ENCODE assay signal across 27 cellular contexts in genomic region chr1:20578721-20579380, GRCh38. TPM values are rescaled to one million over a fixed set of nuclear protein-coding genes. Genes with fewer than 3 reads are reported as not detected.
DNase-seq lines count a peak whose midpoint lies in the region; ATAC-seq, FAIRE-seq and TF ChIP-seq lines count a peak whose summit lies in the region.
"Had no signal": no experiment of that assay in that cellular context is flagged by ENCODE, and none has a peak within 500 bp of the region (broad histone marks: within the 10 kb centered on the region; RNA-seq: fewer than 3 reads in every experiment).

No MANE protein-coding gene starts in this region.

- CTCF ChIA-PET in PC-9 (lab: Charles Lee) = no interaction called here

- no peaks in the 10 kb centered on the region for H4K20me1 ChIP-seq in PC-9 (ENCODE audit: insufficient read depth)
- no peaks in the 10 kb centered on the region for H4K20me1 ChIP-seq in osteoblast (ENCODE audit: insufficient read depth, low read length)

- ATAC-seq in heart left ventricle = no peak
- ATAC-seq: left colon; stimulated activated naive B cell treated with anti-CD40 and anti-IgM and Interleukin-4, amounts not matched to agents 10 μg/mL and 1 μg/mL and 100 μg/mL, for 72 hours had no signal

- H3F3A ChIP-seq in PC-9 (ENCODE audit: insufficient read depth, low read depth) = peaks cover 31% of the 10 kb centered on the region; the same call in 1 of the 2 replicates

- intact Hi-C loops in PC-9 (cut with micrococcal nuclease; ENCODE audit: unreplicated experiment) = loop anchor here (5.0 kb wide), 2 partner anchors 33 to 53 kb away; partner anchors contain the start of gene PINK1
- intact Hi-C loops in heart left ventricle (cut with DNase I) = loop anchor here in 5 of 10 donors (5.0 to 10.0 kb wide), 3 partner anchors 53 to 63 kb away; partner anchors contain the start of gene PINK1 (in 3 of the 5)

- 71 to 75% (median 73%) methylated on average over 13 of the region's 13 CpGs for WGBS in heart left ventricle, 4 donors

- POLR2A ChIA-PET in PC-9 (lab: Charles Lee; ENCODE audit: unreplicated experiment) = no interaction called here

- FAIRE-seq in H54 (lab: Jason Lieb, UNC) = peak; percentile 91
- FAIRE-seq: bronchial epithelial cell, colon, D721Med, GM12891, HTR-8/SVneo had no signal

- peaks cover 3% of the 10 kb centered on the region for H3K27me3 Mint-ChIP-seq in T-helper 2 cell treated with Interferon-gamma antibody and Interleukin-4, amounts not matched to agents 5 μg/mL and 100 μg/mL, for 36 hours (ENCODE audit: low read depth)

- no peaks in the 10 kb centered on the region for H3K27me3 ChIP-seq in PC-9 (ENCODE audit: insufficient read depth, low read depth)
- peaks cover 3% of the 10 kb centered on the region for H3K27me3 ChIP-seq in osteoblast (ENCODE audit: insufficient read depth, low read length)
- no peaks in the 10 kb centered on the region for H3K27me3 ChIP-seq in heart left ventricle
- H3K27me3 ChIP-seq: hepatocyte had no signal

- no peaks in the 10 kb centered on the region for H3K9me3 ChIP-seq in PC-9 (ENCODE audit: insufficient read depth, low read depth)
- H3K9me3 ChIP-seq in osteoblast (ENCODE audit: low read depth, low read length) = no peaks in the 10 kb centered on the region
- H3K9me3 ChIP-seq in heart left ventricle = peaks cover 0 to 5% (median 0%) of the 10 kb centered on the region in 12 donors
- H3K9me3 ChIP-seq: prostate gland, sigmoid colon, suprapubic skin had no signal

- no peak for DNase-seq in H54 (ENCODE audit: insufficient read length, low spot score)
- no peak for DNase-seq in PC-9
- peak; percentile 21 for DNase-seq in epithelial cell of esophagus (ENCODE audit: low read depth)
- peak; percentile 93 for DNase-seq in osteoblast (ENCODE audit: insufficient read length, low spot score, missing footprints)
- no peak for DNase-seq in T-helper 2 cell treated with Interferon-gamma antibody and Interleukin-4, amounts not matched to agents 5 μg/mL and 100 μg/mL, for 36 hours (ENCODE audit: low spot score)
- no peak for DNase-seq in NCI-H187 treated with DMSO at 0.1 percent for 48 hours (lab: John Stamatoyannopoulos, UW)
- DNase-seq in heart left ventricle = no peak
- DNase-seq: activated CD4-positive, alpha-beta T cell treated with anti-CD3 and anti-CD28 coated beads, Interleukin-2, amount 50 U/mL, for 1 hour; activated naive CD4-positive, alpha-beta T cell treated with anti-CD3 and anti-CD28 coated beads for 36 hours; amniotic stem cell; effector CD4-positive, alpha-beta T cell; foreskin melanocyte; left colon; NCI-H1694; Right ventricle myocardium superior; sigmoid colon; stimulated activated naive B cell treated with anti-CD40 and anti-IgM and Interleukin-4, amounts not matched to agents 10 μg/mL and 1 μg/mL and 100 μg/mL, for 72 hours; T-helper 9 cell had no signal

- TF ChIP-seq POLR2A in H54 (IDR thresholded peaks at IDR 0.05; ENCODE audit: low read depth, low read length) = no peak
- no peak for TF ChIP-seq POLR2A in heart left ventricle (IDR thresholded peaks at IDR 0.05)

- H3K9me2 ChIP-seq in PC-9 (ENCODE audit: insufficient read depth) = no peaks in the 10 kb centered on the region

- no peak for TF ChIP-seq CTCF in PC-9 (conservative IDR thresholded peaks at IDR 0.05)
- no peak for TF ChIP-seq CTCF in epithelial cell of esophagus (IDR thresholded peaks at IDR 0.05; ENCODE audit: insufficient read depth, low read depth, low read length, missing control alignments)
- no peak for TF ChIP-seq CTCF in osteoblast (IDR thresholded peaks at IDR 0.05; ENCODE audit: extremely low read depth, low read depth, low read length)
- no peak for TF ChIP-seq CTCF in heart left ventricle (IDR thresholded peaks at IDR 0.05)

- H3K4me1 Mint-ChIP-seq in T-helper 2 cell treated with Interferon-gamma antibody and Interleukin-4, amounts not matched to agents 5 μg/mL and 100 μg/mL, for 36 hours (ENCODE audit: low read depth) = no peaks in the 10 kb centered on the region
- H3K4me1 Mint-ChIP-seq: stimulated activated naive B cell treated with anti-CD40 and anti-IgM and Interleukin-4, amounts not matched to agents 10 μg/mL and 1 μg/mL and 100 μg/mL, for 72 hours had no signal

- H3K4me3 Mint-ChIP-seq in T-helper 2 cell treated with Interferon-gamma antibody and Interleukin-4, amounts not matched to agents 5 μg/mL and 100 μg/mL, for 36 hours = no peak overlapping the region
- H3K4me3 Mint-ChIP-seq: activated naive CD4-positive, alpha-beta T cell treated with anti-CD3 and anti-CD28 coated beads for 36 hours; stimulated activated naive B cell treated with anti-CD40 and anti-IgM and Interleukin-4, amounts not matched to agents 10 μg/mL and 1 μg/mL and 100 μg/mL, for 72 hours had no signal

- H2AFZ ChIP-seq in PC-9 = no peak overlapping the region
- H2AFZ ChIP-seq in osteoblast (ENCODE audit: low read length) = peak overlapping the region; percentile 92
- H2AFZ ChIP-seq: hepatocyte had no signal

- no peaks in the 10 kb centered on the region for H3K36me3 Mint-ChIP-seq in T-helper 2 cell treated with Interferon-gamma antibody and Interleukin-4, amounts not matched to agents 5 μg/mL and 100 μg/mL, for 36 hours (ENCODE audit: low read depth)
- H3K36me3 Mint-ChIP-seq: stimulated activated naive B cell treated with anti-CD40 and anti-IgM and Interleukin-4, amounts not matched to agents 10 μg/mL and 1 μg/mL and 100 μg/mL, for 72 hours had no signal

- peaks cover 34% of the 10 kb centered on the region for H3K4me1 ChIP-seq in PC-9 (replicated peaks; ENCODE audit: insufficient read depth)
- H3K4me1 ChIP-seq in osteoblast (ENCODE audit: insufficient read depth, low read length) = peaks cover 21% of the 10 kb centered on the region
- peaks cover 0 to 4% (median 0%) of the 10 kb centered on the region in 12 donors for H3K4me1 ChIP-seq in heart left ventricle
- H3K4me1 ChIP-seq: prostate gland, sigmoid colon, suprapubic skin had no signal

- no peak overlapping the region for H3K27ac Mint-ChIP-seq in T-helper 2 cell treated with Interferon-gamma antibody and Interleukin-4, amounts not matched to agents 5 μg/mL and 100 μg/mL, for 36 hours
- H3K27ac Mint-ChIP-seq: activated naive CD4-positive, alpha-beta T cell treated with anti-CD3 and anti-CD28 coated beads for 36 hours; stimulated activated naive B cell treated with anti-CD40 and anti-IgM and Interleukin-4, amounts not matched to agents 10 μg/mL and 1 μg/mL and 100 μg/mL, for 72 hours had no signal

- H3K9me3 Mint-ChIP-seq in T-helper 2 cell treated with Interferon-gamma antibody and Interleukin-4, amounts not matched to agents 5 μg/mL and 100 μg/mL, for 36 hours = no peaks in the 10 kb centered on the region
- H3K9me3 Mint-ChIP-seq: activated naive CD4-positive, alpha-beta T cell treated with anti-CD3 and anti-CD28 coated beads for 36 hours; stimulated activated naive B cell treated with anti-CD40 and anti-IgM and Interleukin-4, amounts not matched to agents 10 μg/mL and 1 μg/mL and 100 μg/mL, for 72 hours had no signal

- no TSS peak for BruUV-seq in PC-9 (replicated peaks; lab: Mats Ljungman, UMichigan)

- H3K79me2 ChIP-seq in PC-9 (ENCODE audit: low read depth) (no peaks in the 10 kb centered on the region), osteoblast (ENCODE audit: insufficient read depth, low read length) (no peaks in the 10 kb centered on the region)
- H3K79me2 ChIP-seq: hepatocyte had no signal

- no peak overlapping the region for H3K4me2 ChIP-seq in PC-9
- H3K4me2 ChIP-seq in osteoblast (ENCODE audit: insufficient read depth, low read length) = no peak overlapping the region
- H3K4me2 ChIP-seq: hepatocyte had no signal

- H3K4me3 ChIP-seq in PC-9 (no peak overlapping the region), epithelial cell of esophagus (ENCODE audit: low read length) (no peak overlapping the region), osteoblast (ENCODE audit: insufficient read depth, low read length) (no peak overlapping the region), heart left ventricle (no peak overlapping the region)
- H3K4me3 ChIP-seq: hepatocyte, prostate gland, sigmoid colon, suprapubic skin had no signal

- no peaks in the 10 kb centered on the region for H3K36me3 ChIP-seq in PC-9 (ENCODE audit: low read depth)
- H3K36me3 ChIP-seq in osteoblast (ENCODE audit: insufficient read depth, low read length) = no peaks in the 10 kb centered on the region
- H3K36me3 ChIP-seq in heart left ventricle = no peaks in the 10 kb centered on the region
- H3K36me3 ChIP-seq: prostate gland, sigmoid colon, suprapubic skin had no signal

- H3K27ac ChIP-seq in PC-9 (peak overlapping the region; percentile 64), osteoblast (ENCODE audit: low read depth, low read length) (no peak overlapping the region), heart left ventricle (no peak overlapping the region)
- H3K27ac ChIP-seq: hepatocyte, prostate gland, sigmoid colon, suprapubic skin had no signal

RNA-seq across cellular contexts. Expression of gene CDA, which starts 10.0 kb away (rescaled TPM):
- total RNA-seq in PC-9 (2021) = 41.9 and 56.6 TPM in 2 replicates
- 0.59 and 1.1 TPM in 2 replicates for total RNA-seq in osteoblast
- total RNA-seq in heart left ventricle = 1 to 10 TPM in 7 of 9 donors, under 1 TPM in 2; 0.63 to 7.6 (median 2.8) TPM
- 1 to 10 TPM; 2.9 to 5.1 TPM for polyA plus RNA-seq in heart left ventricle
- total RNA-seq: activated naive CD4-positive, alpha-beta T cell treated with anti-CD3 and anti-CD28 coated beads for 36 hours had no signal

RNA-seq across cellular contexts. Expression of gene FAM43B, which starts 26.5 kb away (rescaled TPM):
- not detected in 2 replicates for total RNA-seq in PC-9 (2021)
- under 0.01 TPM in 1 of 2 replicates, not detected in the other for total RNA-seq in osteoblast
- total RNA-seq in heart left ventricle = 1 to 10 TPM; 1.4 to 5.2 (median 2.9) TPM
- 1 to 10 TPM; 1.2 to 1.9 TPM for polyA plus RNA-seq in heart left ventricle
- total RNA-seq: activated naive CD4-positive, alpha-beta T cell treated with anti-CD3 and anti-CD28 coated beads for 36 hours; bronchial epithelial cell; NCI-H460 had no signal

RNA-seq across cellular contexts. Expression of gene PINK1, which starts 54.4 kb away (rescaled TPM):
- 46.5 and 48.6 TPM in 2 replicates for total RNA-seq in PC-9 (2021)
- total RNA-seq in osteoblast = 73.1 and 79.3 TPM in 2 replicates
- total RNA-seq in heart left ventricle = 100 to 1,000 TPM; 147 to 418 (median 258) TPM
- polyA plus RNA-seq in heart left ventricle = 100 to 1,000 TPM; 210 to 314 TPM

Comparison
In these comparisons a context has a peak if more than half of its experiments do, and no peak if none do; other contexts are left out.
1. DNase-seq: peak in epithelial cell of esophagus (single experiment) and osteoblast (single experiment); none in H54 (single experiment), PC-9 (0 of 2), T-helper 2 cell treated with Interferon-gamma antibody and Interleukin-4, amounts not matched to agents 5 μg/mL and 100 μg/mL, for 36 hours (single experiment), NCI-H187 treated with DMSO at 0.1 percent for 48 hours (single experiment) and heart left ventricle (0 of 5).